Comparison of ENCODE assay signal across 8 cellular contexts in genomic region chr1:174990382-174990999, GRCh38. TPM values are rescaled to one million over a fixed set of nuclear protein-coding genes. Genes with fewer than 3 reads are reported as not detected.
DNase-seq lines count a peak whose midpoint lies in the region; ATAC-seq and TF ChIP-seq lines count a peak whose summit lies in the region.

No MANE protein-coding gene starts in this region.

- no peaks in the 10 kb centered on the region for H4K20me1 ChIP-seq in PC-3 (ENCODE audit: low read length)

- no peaks in the 10 kb centered on the region for H3F3A ChIP-seq in PC-3 (ENCODE audit: low read length, unreplicated experiment)

- H3K79me2 ChIP-seq in PC-3 (ENCODE audit: low read length), result no peaks in the 10 kb centered on the region

- H3K36me3 ChIP-seq in BJ (ENCODE audit: control insufficient read depth, insufficient read depth, low read length) (no peaks in the 10 kb centered on the region), PC-3 (ENCODE audit: low read depth, low read length) (no peaks in the 10 kb centered on the region), mucosa of rectum (ENCODE audit: control insufficient read depth in 2 of 2, insufficient read depth in 2 of 2, low read length in 2 of 2) (peaks cover 8 to 26% of the 10 kb centered on the region in 2 donors)

- H3K9ac ChIP-seq in PC-3 (ENCODE audit: low read length) (peak overlapping the region; percentile 61), mucosa of rectum (ENCODE audit: low read depth in 1 of 2, low read length in 2 of 2) (peak overlapping the region; percentile 66 to 78)

- DNase-seq in BJ (ENCODE audit: low read depth), result no peak
- peak; percentile 85 for DNase-seq in H4 (ENCODE audit: low spot score)
- peak; percentile 73 for DNase-seq in PC-3
- DNase-seq in coronary artery (ENCODE audit: low spot score), result no peak
- DNase-seq in cerebellar cortex (ENCODE audit: low spot score), result no peak
- no peak for DNase-seq in OCI-M2 (lab: John Stamatoyannopoulos, UW; ENCODE audit: unreplicated experiment)

- H3K27ac ChIP-seq in PC-3 (ENCODE audit: low read length) (no peak overlapping the region), coronary artery (peak overlapping the region; percentile 53 to 78), mucosa of rectum (ENCODE audit: low read depth in 2 of 2, low read length in 2 of 2) (peak overlapping the region; percentile 75 to 86)

- peak; percentile 88 for ATAC-seq in PC-3
- ATAC-seq in GM21825 (IDR thresholded peaks at IDR 0.05; ENCODE audit: unreplicated experiment), result no peak

- H3K9me3 ChIP-seq in PC-3 (ENCODE audit: low read length), result no peaks in the 10 kb centered on the region
- H3K9me3 ChIP-seq in mucosa of rectum (ENCODE audit: control insufficient read depth in 2 of 2, low read length in 2 of 2), result no peaks in the 10 kb centered on the region

- peaks cover 16% of the 10 kb centered on the region for H3K4me1 ChIP-seq in PC-3 (ENCODE audit: insufficient read depth, low read length)
- H3K4me1 ChIP-seq in mucosa of rectum (ENCODE audit: control insufficient read depth in 2 of 2, insufficient read depth in 2 of 2, low read length in 2 of 2), result peaks cover 5 to 8% of the 10 kb centered on the region in 2 donors

- BruUV-seq in PC-3 (replicated peaks; lab: Mats Ljungman, UMichigan), result no TSS peak

- intact Hi-C loops in PC-3 (cut with micrococcal nuclease), result no loop called here

- H3K4me2 ChIP-seq in PC-3 (ENCODE audit: low read length), result peak overlapping the region; percentile 93

- no peak for TF ChIP-seq CTCF in BJ (IDR thresholded peaks at IDR 0.05; ENCODE audit: insufficient read depth, low read depth, low read length)
- no peak for TF ChIP-seq CTCF in PC-3 (conservative IDR thresholded peaks at IDR 0.05; ENCODE audit: low read depth, low read length)
- no peak for TF ChIP-seq CTCF in coronary artery (IDR thresholded peaks at IDR 0.05)

- H3K4me3 ChIP-seq in BJ (ENCODE audit: low read depth, low read length) (peak overlapping the region; percentile 45), PC-3 (ENCODE audit: low read length) (peak overlapping the region; percentile 84), coronary artery (peak overlapping the region; percentile 66), mucosa of rectum (ENCODE audit: low read length in 2 of 2) (peak overlapping the region; percentile 76 to 89)

- POLR2A ChIA-PET in BJ (lab: Charles Lee), result no interaction called here
- POLR2A ChIA-PET in PC-3 (lab: Charles Lee; ENCODE audit: unreplicated experiment), result no interaction called here

- no peaks in the 10 kb centered on the region for H3K27me3 ChIP-seq in BJ (ENCODE audit: control insufficient read depth, insufficient read depth, low read length)
- H3K27me3 ChIP-seq in PC-3 (ENCODE audit: low read length), result no peaks in the 10 kb centered on the region
- H3K27me3 ChIP-seq in mucosa of rectum (ENCODE audit: control insufficient read depth in 2 of 2, insufficient read depth in 2 of 2, low read length in 2 of 2), result no peaks in the 10 kb centered on the region

- H2AFZ ChIP-seq in PC-3 (ENCODE audit: low read length), result peak overlapping the region; percentile 89

- CTCF ChIA-PET in BJ (lab: Yijun Ruan, JAX) (interaction anchor here (0.6 to 2.2 kb wide), 3 partner anchors 9 to 611 kb away, joined by 3 to 9 read pairs (median 9); no protein-coding TSS in a partner anchor), PC-3 (lab: Charles Lee) (no interaction called here)

- H3K9me2 ChIP-seq in PC-3 (replicated peaks; ENCODE audit: low read length), result no peaks in the 10 kb centered on the region

RNA-seq across cellular contexts. Expression of gene CACYBP, which starts 9.3 kb away (rescaled TPM):
- 20.5 and 40.5 TPM in 2 replicates for polyA plus RNA-seq in BJ (2011; rRNA removed)
- 2.7 and 4.1 TPM in 2 replicates for polyA minus RNA-seq in BJ (2011; rRNA and poly(A)+ RNA removed)
- total RNA-seq in H4 (2014; rRNA removed; shearing (Covaris generic)), result 188 and 205 TPM in 2 replicates
- 342 and 498 TPM in 2 replicates for total RNA-seq in PC-3 (2014; rRNA removed)

RNA-seq across cellular contexts. Expression of gene MRPS14, which starts 32.7 kb away (rescaled TPM):
- 22.4 and 33.3 TPM in 2 replicates for polyA plus RNA-seq in BJ (2011; rRNA removed)
- polyA minus RNA-seq in BJ (2011; rRNA and poly(A)+ RNA removed), result 7.0 and 9.8 TPM in 2 replicates
- 30.3 and 32.7 TPM in 2 replicates for total RNA-seq in H4 (2014; rRNA removed; shearing (Covaris generic))
- total RNA-seq in PC-3 (2014; rRNA removed), result 18.8 and 21.8 TPM in 2 replicates

Comparison
In these comparisons a context has a peak if more than half of its experiments do, and no peak if none do; other contexts are left out.
1. DNase-seq: peak in H4 (single experiment) and PC-3 (single experiment); none in BJ (single experiment), coronary artery (single experiment), cerebellar cortex (single experiment) and OCI-M2 (single experiment).
2. Peak in every context shown above with its lines, with median percentiles within 50 percentile points of each other: H3K4me3 ChIP-seq.